Comparison of ENCODE assay signal across 1 cellular context in the genomic region with DNA sequence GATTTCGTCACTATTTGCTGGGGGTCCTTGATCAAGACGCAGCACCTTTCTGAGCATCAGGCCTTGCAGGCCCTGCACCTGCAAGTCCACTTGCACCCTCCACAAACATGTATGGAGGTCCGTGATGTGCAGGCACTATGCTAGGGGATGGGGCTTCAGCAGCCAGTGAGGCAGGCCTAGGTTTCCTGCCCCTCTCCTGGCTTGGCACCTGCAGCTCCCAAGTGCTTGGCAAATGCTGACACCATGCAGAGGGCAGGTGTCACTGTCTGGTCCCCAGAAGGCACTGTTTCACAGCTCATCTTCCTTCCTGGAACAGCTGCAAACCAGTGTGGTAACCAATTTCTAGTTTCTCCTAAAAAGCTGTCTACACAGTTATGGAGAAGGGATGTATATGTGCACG.
TF ChIP-seq lines count a peak whose summit lies in the region.

No MANE protein-coding gene starts in this region.

TF ChIP-seq in IMR-90, 13 proteins besides CTCF, POLR2A, EP300 and RAD21:
- TF ChIP-seq MXI1 (IDR thresholded peaks at IDR 0.05; ENCODE audit: borderline replicate concordance, low read depth, low read length) (no peak), RFX5 (IDR thresholded peaks at IDR 0.05; ENCODE audit: low read depth, low read length) (no peak), MAZ (IDR thresholded peaks at IDR 0.05; ENCODE audit: borderline replicate concordance, low read depth, low read length) (no peak), RCOR1 (IDR thresholded peaks at IDR 0.05; ENCODE audit: insufficient replicate concordance, low read length) (no peak), CEBPB (IDR thresholded peaks at IDR 0.05; ENCODE audit: low read depth, low read length) (no peak), ELK1 (IDR thresholded peaks at IDR 0.05; ENCODE audit: borderline replicate concordance, low read depth, low read length) (no peak), NFE2L2 (IDR thresholded peaks at IDR 0.05; ENCODE audit: low read depth, low read length) (no peak), BHLHE40 (IDR thresholded peaks at IDR 0.05; ENCODE audit: low read depth, low read length) (no peak)
- TF ChIP-seq, protein P1, sequence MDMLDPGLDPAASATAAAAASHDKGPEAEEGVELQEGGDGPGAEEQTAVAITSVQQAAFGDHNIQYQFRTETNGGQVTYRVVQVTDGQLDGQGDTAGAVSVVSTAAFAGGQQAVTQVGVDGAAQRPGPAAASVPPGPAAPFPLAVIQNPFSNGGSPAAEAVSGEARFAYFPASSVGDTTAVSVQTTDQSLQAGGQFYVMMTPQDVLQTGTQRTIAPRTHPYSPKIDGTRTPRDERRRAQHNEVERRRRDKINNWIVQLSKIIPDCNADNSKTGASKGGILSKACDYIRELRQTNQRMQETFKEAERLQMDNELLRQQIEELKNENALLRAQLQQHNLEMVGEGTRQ (IDR thresholded peaks at IDR 0.05; ENCODE audit: low read depth, low read length): no peak
